ENCODE assay signal across 8 cellular contexts in the genomic region with DNA sequence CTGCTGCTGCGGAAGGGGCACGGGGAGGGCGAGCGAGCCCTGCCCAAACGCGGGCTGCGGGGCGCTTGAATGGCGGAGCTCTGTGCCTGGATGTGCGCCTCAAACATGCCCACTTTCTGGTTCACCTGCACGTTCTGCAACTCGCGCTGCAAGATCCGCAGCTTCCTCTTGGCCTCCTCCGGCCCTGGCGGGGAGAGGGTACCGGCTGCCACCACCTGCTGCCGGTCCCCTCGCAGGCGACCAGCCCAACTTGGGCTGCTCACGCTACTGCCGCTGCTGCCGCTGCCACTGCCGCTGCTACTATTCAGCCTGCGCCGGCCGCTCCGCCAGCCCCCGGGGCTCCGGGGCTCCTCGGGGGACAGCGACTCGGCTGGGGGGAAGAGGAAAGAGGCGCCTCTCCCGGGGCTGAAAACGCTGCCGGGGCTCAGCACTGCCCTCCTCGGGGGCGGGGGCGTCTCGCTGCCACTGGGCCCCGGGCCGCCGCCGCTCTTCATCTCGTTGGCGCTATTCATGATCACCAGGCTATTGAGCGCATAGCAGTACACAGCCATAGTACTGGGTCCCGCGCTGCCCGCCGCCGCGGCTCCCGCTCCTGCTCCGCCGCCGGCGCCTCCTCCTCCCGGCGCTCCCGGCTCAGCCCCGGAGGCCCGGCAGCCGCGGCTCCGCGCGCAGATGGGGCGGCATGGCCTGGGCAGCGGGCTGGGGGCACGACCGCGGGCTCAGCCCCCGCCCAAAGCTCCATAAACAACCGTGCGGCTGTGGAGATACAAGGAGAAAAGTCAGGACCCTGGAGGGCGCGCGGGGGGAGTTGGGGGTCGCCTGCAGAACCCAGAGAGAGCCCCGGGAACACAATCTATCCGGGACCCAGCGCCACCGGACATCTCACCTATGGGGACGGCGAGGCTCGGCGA. TPM values are rescaled to one million over a fixed set of nuclear protein-coding genes. Genes with fewer than 3 reads are reported as not detected.
DNase-seq lines count a peak whose midpoint lies in the region; ATAC-seq and TF ChIP-seq lines count a peak whose summit lies in the region.

No MANE protein-coding gene starts in this region.

- peaks cover 26 to 58% of the 10 kb centered on the region in 2 donors for H3K4me1 ChIP-seq in thoracic aorta (ENCODE audit: control insufficient read depth in 1 of 2, low read depth in 2 of 2)

- peak overlapping the region; percentile 87 to 92 for H3K27ac ChIP-seq in thoracic aorta

- no peaks in the 10 kb centered on the region for H3K27me3 ChIP-seq in thoracic aorta (replicated peaks; ENCODE audit: insufficient read depth)

- H3K36me3 ChIP-seq in thoracic aorta: no peaks in the 10 kb centered on the region

- H3K4me3 ChIP-seq in epithelial cell of proximal tubule (ENCODE audit: low read depth, low read length): peak overlapping the region; percentile 66
- H3K4me3 ChIP-seq in thoracic aorta: peak overlapping the region; percentile 95

- H3K9me3 ChIP-seq in thoracic aorta: no peaks in the 10 kb centered on the region

- TF ChIP-seq CTCF in epithelial cell of proximal tubule (conservative IDR thresholded peaks at IDR 0.05; ENCODE audit: low read depth, low read length) (no peak), thoracic aorta (IDR thresholded peaks at IDR 0.05) (no peak)

- DNase-seq in COR-L47 (lab: John Stamatoyannopoulos, UW) (peak; percentile 33), Kasumi-1 (lab: John Stamatoyannopoulos, UW) (peak; percentile 31 to 43), epithelial cell of proximal tubule (ENCODE audit: low read depth) (no peak), midbrain (lab: John Stamatoyannopoulos, UW) (peak; percentile 81), thoracic aorta (ENCODE audit: low spot score) (no peak)
- peak; percentile 82 for DNase-seq in activated CD8-positive, alpha-beta memory T cell treated with anti-CD3 and anti-CD28 coated beads for 24 hours

- ATAC-seq in GM19463 (IDR thresholded peaks at IDR 0.05; ENCODE audit: unreplicated experiment): peak; percentile 45
- ATAC-seq in thoracic aorta (ENCODE audit: insufficient number of reproducible peaks, low FRiP score, low read depth): peak; percentile 23
- no peak for ATAC-seq in HG03039 (IDR thresholded peaks at IDR 0.05; ENCODE audit: unreplicated experiment)

RNA-seq across cellular contexts. Expression of a gene that starts 1.9 kb away (rescaled TPM):
- total RNA-seq in epithelial cell of proximal tubule (4.6 and 5.1 TPM in 2 replicates), thoracic aorta (10 to 100 TPM; 26.9 to 28.4 TPM)

Comparison
In these comparisons a context has a peak if more than half of its experiments do, and no peak if none do; other contexts are left out.
1. DNase-seq: peak in COR-L47 (single experiment), Kasumi-1 (2 of 2), activated CD8-positive, alpha-beta memory T cell treated with anti-CD3 and anti-CD28 coated beads for 24 hours (single experiment) and midbrain (single experiment); none in epithelial cell of proximal tubule (single experiment) and thoracic aorta (single experiment).